Comparison of ENCODE assay signal across 24 cellular contexts in genomic region chr15:58159827-58160386, GRCh38. TPM values are rescaled to one million over a fixed set of nuclear protein-coding genes. Genes with fewer than 3 reads are reported as not detected.
"Had no signal": no experiment of that assay in that cellular context is flagged by ENCODE, and none has a peak within 500 bp of the region (broad histone marks: within the 10 kb centered on the region; RNA-seq: fewer than 3 reads in every experiment).

No MANE protein-coding gene starts in this region.

- ATAC-seq: activated CD4-positive, CD25-positive, alpha-beta regulatory T cell treated with anti-CD3 and anti-CD28 coated beads, Interleukin-2, amount 50 U/mL, for 24 hours; activated naive CD8-positive, alpha-beta T cell treated with anti-CD3 and anti-CD28 coated beads, Interleukin-2, amount 50 U/mL, for 24 hours; activated T-cell treated with anti-CD3 and anti-CD28 coated beads, Interleukin-2, amount 50 U/mL, for 72 hours; naive thymus-derived CD8-positive, alpha-beta T cell; stimulated activated naive B cell treated with anti-CD40 and anti-IgM and Interleukin-4, amounts not matched to agents 10 μg/mL and 1 μg/mL and 100 μg/mL, for 72 hours had no signal

- H3K9me3 Mint-ChIP-seq: activated CD4-positive, alpha-beta memory T cell treated with anti-CD3 and anti-CD28 coated beads, Interleukin-2, amount 10 ng/mL, durations not matched to agents 7 days and 5 days; activated CD4-positive, alpha-beta T cell treated with anti-CD3 and anti-CD28 coated beads, Interleukin-2, amount 10 ng/mL, durations not matched to agents 24 days and 14 days; activated naive CD4-positive, alpha-beta T cell treated with anti-CD3 and anti-CD28 coated beads for 36 hours; activated naive CD8-positive, alpha-beta T cell treated with anti-CD3 and anti-CD28 coated beads, Interleukin-2, amount 50 U/mL, for 24 hours; naive thymus-derived CD8-positive, alpha-beta T cell; stimulated activated naive B cell treated with anti-CD40 and anti-IgM and Interleukin-4, amounts not matched to agents 10 μg/mL and 1 μg/mL and 100 μg/mL, for 72 hours; T-helper 2 cell treated with Interferon-gamma antibody and Interleukin-4, amounts not matched to agents 5 μg/mL and 100 μg/mL, for 36 hours; type B pancreatic cell had no signal

- DNase-seq: activated CD4-positive, alpha-beta memory T cell treated with anti-CD3 and anti-CD28 coated beads, Interleukin-2, amount 10 ng/mL, durations not matched to agents 7 days and 5 days; activated CD4-positive, alpha-beta T cell treated with anti-CD3 and anti-CD28 coated beads, Interleukin-2, amount 10 ng/mL, durations not matched to agents 24 days and 14 days; activated effector memory CD4-positive, alpha-beta T cell treated with Interleukin-2 at 50 U/mL for 16 hours; activated naive CD4-positive, alpha-beta T cell treated with anti-CD3 and anti-CD28 coated beads for 36 hours; activated naive CD8-positive, alpha-beta T cell treated with anti-CD3 and anti-CD28 coated beads, Interleukin-2, amount 50 U/mL, for 24 hours; activated T-cell treated with anti-CD3 and anti-CD28 coated beads, Interleukin-2, amount 50 U/mL, for 72 hours; cortex of kidney; effector CD4-positive, alpha-beta T cell; erythroblast; foreskin fibroblast; kidney; naive thymus-derived CD8-positive, alpha-beta T cell; sigmoid colon; stimulated activated CD4-positive, alpha-beta T cell treated with anti-CD3 and anti-CD28 coated beads, Interleukin-2, amount 100 ng/mL, for 48 hours; stimulated activated CD8-positive, alpha-beta memory T cell treated with anti-CD3 and anti-CD28 coated beads, Interleukin-4, amount 100 ng/mL, for 48 hours; stimulated activated naive B cell treated with anti-CD40 and anti-IgM and Interleukin-4, amounts not matched to agents 10 μg/mL and 1 μg/mL and 100 μg/mL, for 72 hours; testis had no signal

- H3K4me1 Mint-ChIP-seq: activated CD4-positive, alpha-beta memory T cell treated with anti-CD3 and anti-CD28 coated beads, Interleukin-2, amount 10 ng/mL, durations not matched to agents 7 days and 5 days; activated CD4-positive, alpha-beta T cell treated with anti-CD3 and anti-CD28 coated beads, Interleukin-2, amount 10 ng/mL, durations not matched to agents 24 days and 14 days; activated naive CD8-positive, alpha-beta T cell treated with anti-CD3 and anti-CD28 coated beads, Interleukin-2, amount 50 U/mL, for 24 hours; naive thymus-derived CD8-positive, alpha-beta T cell; stimulated activated naive B cell treated with anti-CD40 and anti-IgM and Interleukin-4, amounts not matched to agents 10 μg/mL and 1 μg/mL and 100 μg/mL, for 72 hours had no signal

- H3K36me3 Mint-ChIP-seq: naive thymus-derived CD8-positive, alpha-beta T cell; stimulated activated naive B cell treated with anti-CD40 and anti-IgM and Interleukin-4, amounts not matched to agents 10 μg/mL and 1 μg/mL and 100 μg/mL, for 72 hours; type B pancreatic cell had no signal

- H3K4me3 Mint-ChIP-seq: activated CD4-positive, alpha-beta memory T cell treated with anti-CD3 and anti-CD28 coated beads, Interleukin-2, amount 10 ng/mL, durations not matched to agents 7 days and 5 days; activated CD4-positive, alpha-beta T cell treated with anti-CD3 and anti-CD28 coated beads, Interleukin-2, amount 10 ng/mL, durations not matched to agents 24 days and 14 days; activated naive CD4-positive, alpha-beta T cell treated with anti-CD3 and anti-CD28 coated beads for 36 hours; activated naive CD8-positive, alpha-beta T cell treated with anti-CD3 and anti-CD28 coated beads, Interleukin-2, amount 50 U/mL, for 24 hours; activated T-cell treated with anti-CD3 and anti-CD28 coated beads, Interleukin-2, amount 50 U/mL, for 72 hours; naive thymus-derived CD8-positive, alpha-beta T cell; stimulated activated naive B cell treated with anti-CD40 and anti-IgM and Interleukin-4, amounts not matched to agents 10 μg/mL and 1 μg/mL and 100 μg/mL, for 72 hours; T-helper 2 cell treated with Interferon-gamma antibody and Interleukin-4, amounts not matched to agents 5 μg/mL and 100 μg/mL, for 36 hours; type B pancreatic cell had no signal

- H3K27ac Mint-ChIP-seq: activated CD4-positive, alpha-beta memory T cell treated with anti-CD3 and anti-CD28 coated beads, Interleukin-2, amount 10 ng/mL, durations not matched to agents 7 days and 5 days; activated CD4-positive, alpha-beta T cell treated with anti-CD3 and anti-CD28 coated beads, Interleukin-2, amount 10 ng/mL, durations not matched to agents 24 days and 14 days; activated naive CD4-positive, alpha-beta T cell treated with anti-CD3 and anti-CD28 coated beads for 36 hours; activated naive CD8-positive, alpha-beta T cell treated with anti-CD3 and anti-CD28 coated beads, Interleukin-2, amount 50 U/mL, for 24 hours; activated T-cell treated with anti-CD3 and anti-CD28 coated beads, Interleukin-2, amount 50 U/mL, for 72 hours; stimulated activated naive B cell treated with anti-CD40 and anti-IgM and Interleukin-4, amounts not matched to agents 10 μg/mL and 1 μg/mL and 100 μg/mL, for 72 hours; T-helper 2 cell treated with Interferon-gamma antibody and Interleukin-4, amounts not matched to agents 5 μg/mL and 100 μg/mL, for 36 hours; type B pancreatic cell had no signal

RNA-seq across cellular contexts. Expression of gene AQP9, which starts 21.7 kb away (rescaled TPM):
- total RNA-seq: activated CD4-positive, alpha-beta memory T cell treated with anti-CD3 and anti-CD28 coated beads, Interleukin-2, amount 10 ng/mL, durations not matched to agents 7 days and 5 days; activated naive CD4-positive, alpha-beta T cell treated with anti-CD3 and anti-CD28 coated beads for 36 hours; cardiac muscle cell; fibroblast of lung; glomerular endothelial cell; lung microvascular endothelial cell; naive thymus-derived CD8-positive, alpha-beta T cell had no signal
